ENCODE assay signal across 21 cellular contexts in the genomic region with DNA sequence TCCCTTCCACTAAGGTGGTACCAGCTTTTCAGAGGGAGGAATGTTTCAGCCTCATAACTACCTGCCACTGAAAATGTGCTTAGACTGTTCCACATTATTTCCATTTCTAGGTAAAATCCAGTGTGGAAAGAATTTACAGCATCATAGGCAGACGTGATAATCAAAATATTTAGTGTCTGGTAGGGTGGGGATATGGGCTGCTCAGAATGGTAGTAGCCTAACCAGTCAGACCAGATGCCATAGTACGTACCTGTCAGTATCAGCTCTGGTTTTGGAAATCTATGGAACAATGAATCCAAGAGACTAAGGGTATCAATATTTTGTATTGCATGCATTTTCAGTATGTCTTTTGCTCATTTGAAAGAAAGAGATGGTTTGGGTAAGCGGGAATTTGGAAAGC.
"Had no signal": no experiment of that assay in that cellular context is flagged by ENCODE, and none has a peak within 500 bp of the region (broad histone marks: within the 10 kb centered on the region; RNA-seq: fewer than 3 reads in every experiment).

No MANE protein-coding gene starts in this region.

- H3K4me3 Mint-ChIP-seq: T-cell had no signal

- H3K36me3 Mint-ChIP-seq: T-cell had no signal

- H3K9me3 Mint-ChIP-seq: T-cell had no signal

- H3K27ac ChIP-seq: HL-60, KMS-11, RWPE1 had no signal

- H3K9me3 ChIP-seq: SK-N-SH had no signal

- DNase-seq: IMR-90, NCI-H1092, NCI-H1105 treated with DMSO at 0.1 percent for 48 hours, NCI-H1417 treated with DMSO at 0.1 percent for 48 hours, NCI-H187, NCI-H2029, NCI-H2081 treated with DMSO at 0.1 percent for 48 hours, NCI-H2171, NCI-H226, NCI-H446, NCI-H510A, NCI-H524 treated with DMSO at 0.1 percent for 48 hours, NCI-H69, NCI-H774, SHP77, SK-N-SH, SW 1271, T-cell had no signal

- H3K27ac Mint-ChIP-seq: T-cell had no signal

- H3K27me3 Mint-ChIP-seq: T-cell had no signal
